8 cellular contexts compared by ENCODE assay signal in the genomic region with DNA sequence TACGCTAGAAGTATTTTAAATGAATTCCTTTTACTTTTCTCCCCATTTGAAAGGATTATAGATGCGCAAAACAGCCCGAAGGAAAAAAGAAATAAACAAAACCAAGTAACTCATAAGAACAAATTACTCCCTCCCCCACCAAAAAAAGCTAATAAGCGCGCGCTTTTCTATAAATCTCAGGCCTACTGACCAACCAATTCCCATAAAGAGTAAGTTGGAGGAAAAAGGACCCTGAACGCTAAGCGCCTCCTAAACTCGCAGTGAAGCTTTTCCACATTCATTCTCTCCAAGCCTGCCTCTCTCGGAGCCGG. TPM values are rescaled to one million over a fixed set of nuclear protein-coding genes. Genes with fewer than 3 reads are reported as not detected.
A peak's percentile ranks its signal among the peaks of the same experiment; 100 is the strongest.
DNase-seq lines count a peak whose midpoint lies in the region; ATAC-seq and TF ChIP-seq lines count a peak whose summit lies in the region.

No MANE protein-coding gene starts in this region.

- H3K27me3 ChIP-seq in suprapubic skin = peaks cover 5% of the 10 kb centered on the region

- peaks cover 19% of the 10 kb centered on the region for H3K4me1 Mint-ChIP-seq in activated CD4-positive, alpha-beta T cell treated with anti-CD3 and anti-CD28 coated beads, Interleukin-2, amount 10 ng/mL, durations not matched to agents 24 days and 14 days
- peaks cover 34% of the 10 kb centered on the region for H3K4me1 Mint-ChIP-seq in activated T-helper 2 cell treated with anti-CD3 and anti-CD28 coated beads, Interferon-gamma antibody, Interleukin-2, Interleukin-4, amounts not matched to agents 10 μg/mL and 5 μg/mL and 100 μg/mL, durations not matched to agents 14 hours and 24 hours and 36 hours (ENCODE audit: low read depth)

- H3K4me1 ChIP-seq in suprapubic skin = peaks cover 33% of the 10 kb centered on the region

- H3K27me3 Mint-ChIP-seq in activated CD4-positive, alpha-beta T cell treated with anti-CD3 and anti-CD28 coated beads, Interleukin-2, amount 10 ng/mL, durations not matched to agents 24 days and 14 days = peaks cover 18% of the 10 kb centered on the region
- peaks cover 16% of the 10 kb centered on the region for H3K27me3 Mint-ChIP-seq in activated T-helper 2 cell treated with anti-CD3 and anti-CD28 coated beads, Interferon-gamma antibody, Interleukin-2, Interleukin-4, amounts not matched to agents 10 μg/mL and 5 μg/mL and 100 μg/mL, durations not matched to agents 14 hours and 24 hours and 36 hours (ENCODE audit: low read depth)

- H3K4me3 Mint-ChIP-seq in activated CD4-positive, alpha-beta T cell treated with anti-CD3 and anti-CD28 coated beads, Interleukin-2, amount 10 ng/mL, durations not matched to agents 24 days and 14 days = peak overlapping the region; percentile 87
- H3K4me3 Mint-ChIP-seq in activated T-helper 2 cell treated with anti-CD3 and anti-CD28 coated beads, Interferon-gamma antibody, Interleukin-2, Interleukin-4, amounts not matched to agents 10 μg/mL and 5 μg/mL and 100 μg/mL, durations not matched to agents 14 hours and 24 hours and 36 hours (ENCODE audit: low read depth) = peak overlapping the region; percentile 95

- H3K9me3 ChIP-seq in suprapubic skin = no peaks in the 10 kb centered on the region

- H3K4me3 ChIP-seq in suprapubic skin = peak overlapping the region; percentile 95

- no peaks in the 10 kb centered on the region for H3K36me3 ChIP-seq in suprapubic skin

- TF ChIP-seq POLR2A in suprapubic skin (IDR thresholded peaks at IDR 0.05) = no peak

- no peak for ATAC-seq in GM19452 (IDR thresholded peaks at IDR 0.05; ENCODE audit: unreplicated experiment)

- TF ChIP-seq CTCF in suprapubic skin (IDR thresholded peaks at IDR 0.05) = no peak

- peak overlapping the region; percentile 93 for H3K27ac Mint-ChIP-seq in activated CD4-positive, alpha-beta T cell treated with anti-CD3 and anti-CD28 coated beads, Interleukin-2, amount 10 ng/mL, durations not matched to agents 24 days and 14 days
- peak overlapping the region; percentile 89 for H3K27ac Mint-ChIP-seq in activated T-helper 2 cell treated with anti-CD3 and anti-CD28 coated beads, Interferon-gamma antibody, Interleukin-2, Interleukin-4, amounts not matched to agents 10 μg/mL and 5 μg/mL and 100 μg/mL, durations not matched to agents 14 hours and 24 hours and 36 hours

- H3K27ac ChIP-seq in suprapubic skin = peak overlapping the region; percentile 88

- no peak for TF ChIP-seq EP300 in suprapubic skin (IDR thresholded peaks at IDR 0.05)

- intact Hi-C loops in activated CD4-positive, alpha-beta T cell treated with anti-CD3 and anti-CD28 coated beads, Interleukin-2, amount 10 ng/mL, durations not matched to agents 24 days and 14 days (cut with micrococcal nuclease) = loop anchor here (2.0 to 5.0 kb wide), 2 partner anchors 493 to 1783 kb away; partner anchors contain the start of genes BRMS1L and EAPP
- intact Hi-C loops in activated T-helper 2 cell treated with anti-CD3 and anti-CD28 coated beads, Interferon-gamma antibody, Interleukin-2, Interleukin-4, amounts not matched to agents 10 μg/mL and 5 μg/mL and 100 μg/mL, durations not matched to agents 14 hours and 24 hours and 36 hours (cut with micrococcal nuclease) = loop anchor here (5.0 kb wide), 4 partner anchors 52 to 493 kb away; partner anchors contain the start of gene BRMS1L

- DNase-seq in activated CD4-positive, alpha-beta T cell treated with anti-CD3 and anti-CD28 coated beads, Interleukin-2, amount 10 ng/mL, durations not matched to agents 24 days and 14 days = no peak
- no peak for DNase-seq in activated CD4-positive, alpha-beta T cell treated with anti-CD3 and anti-CD28 coated beads, Interleukin-2, amount 50 U/mL, for 48 hours
- DNase-seq in activated T-helper 2 cell treated with anti-CD3 and anti-CD28 coated beads, Interferon-gamma antibody, Interleukin-2, Interleukin-4, amounts not matched to agents 10 μg/mL and 5 μg/mL and 100 μg/mL, durations not matched to agents 14 hours and 24 hours and 36 hours (ENCODE audit: low spot score) = no peak
- DNase-seq in iris pigment epithelial cell (ENCODE audit: low read depth) = peak; percentile 27
- DNase-seq in suprapubic skin (ENCODE audit: low spot score in 2 of 2) = no peak
- DNase-seq in activated CD4-positive, CD25-positive, alpha-beta regulatory T cell (lab: John Stamatoyannopoulos, UW) = no peak
- DNase-seq in NCI-H345 treated with DMSO at 0.1 percent for 48 hours (lab: John Stamatoyannopoulos, UW; ENCODE audit: unreplicated experiment) = no peak

- H3K36me3 Mint-ChIP-seq in activated CD4-positive, alpha-beta T cell treated with anti-CD3 and anti-CD28 coated beads, Interleukin-2, amount 10 ng/mL, durations not matched to agents 24 days and 14 days (ENCODE audit: low read depth) = peaks cover 5% of the 10 kb centered on the region
- H3K36me3 Mint-ChIP-seq in activated T-helper 2 cell treated with anti-CD3 and anti-CD28 coated beads, Interferon-gamma antibody, Interleukin-2, Interleukin-4, amounts not matched to agents 10 μg/mL and 5 μg/mL and 100 μg/mL, durations not matched to agents 14 hours and 24 hours and 36 hours (ENCODE audit: low read depth) = peaks cover 8% of the 10 kb centered on the region

- H3K9me3 Mint-ChIP-seq in activated CD4-positive, alpha-beta T cell treated with anti-CD3 and anti-CD28 coated beads, Interleukin-2, amount 10 ng/mL, durations not matched to agents 24 days and 14 days = peaks cover 5% of the 10 kb centered on the region
- peaks cover 3% of the 10 kb centered on the region for H3K9me3 Mint-ChIP-seq in activated T-helper 2 cell treated with anti-CD3 and anti-CD28 coated beads, Interferon-gamma antibody, Interleukin-2, Interleukin-4, amounts not matched to agents 10 μg/mL and 5 μg/mL and 100 μg/mL, durations not matched to agents 14 hours and 24 hours and 36 hours

- 2% methylated on average over 11 of the region's 11 CpGs for WGBS in suprapubic skin

RNA-seq across cellular contexts. Expression of gene MBIP, which starts 0.6 kb away (rescaled TPM):
- total RNA-seq in activated CD4-positive, alpha-beta T cell treated with anti-CD3 and anti-CD28 coated beads, Interleukin-2, amount 10 ng/mL, durations not matched to agents 24 days and 14 days = 30.3 and 31.3 TPM in 2 replicates
- 29.3 and 29.5 TPM in 2 replicates for total RNA-seq in activated T-helper 2 cell treated with anti-CD3 and anti-CD28 coated beads, Interferon-gamma antibody, Interleukin-2, Interleukin-4, amounts not matched to agents 10 μg/mL and 5 μg/mL and 100 μg/mL, durations not matched to agents 14 hours and 24 hours and 36 hours
- 10 to 100 TPM; 21.7 to 32.8 (median 25.2) TPM for total RNA-seq in suprapubic skin
